8 cellular contexts compared by ENCODE assay signal in genomic region chr3:128875556-128876120, GRCh38. TPM values are rescaled to one million over a fixed set of nuclear protein-coding genes. Genes with fewer than 3 reads are reported as not detected.
DNase-seq lines count a peak whose midpoint lies in the region; ATAC-seq, FAIRE-seq and TF ChIP-seq lines count a peak whose summit lies in the region.

No MANE protein-coding gene starts in this region.

- H3K4me3 ChIP-seq in AG10803 (ENCODE audit: low read length) (no peak overlapping the region), GM23338 (no peak overlapping the region)

- H3K27me3 ChIP-seq in GM23338 (ENCODE audit: insufficient read depth): no peaks in the 10 kb centered on the region

- H3K27ac Mint-ChIP-seq in GM23338: no peak overlapping the region
- peak overlapping the region; percentile 33 for H3K27ac Mint-ChIP-seq in activated naive CD4-positive, alpha-beta T cell treated with anti-CD3 and anti-CD28 coated beads, Interleukin-2, amount 50 U/mL, for 24 hours

- ATAC-seq in GM23338: peak; percentile 73
- no peak for ATAC-seq in GM19395 (IDR thresholded peaks at IDR 0.05; ENCODE audit: unreplicated experiment)

- H3K4me2 ChIP-seq in GM23338: no peak overlapping the region

- DNase-seq in AG10803 (ENCODE audit: low read depth) (no peak), GM23338 (ENCODE audit: low spot score) (peak; percentile 86), SK-MEL-5 (ENCODE audit: low read depth, low spot score) (peak; percentile 59), islet precursor cell (peak; percentile 86), GM19239 (ENCODE audit: insufficient read length, low spot score) (no peak)
- peak; percentile 6 for DNase-seq in stimulated activated CD8-positive, alpha-beta memory T cell treated with anti-CD3 and anti-CD28 coated beads, Interleukin-15, amount 100 ng/mL, for 24 hours (ENCODE audit: low read depth)

- H3K9me3 Mint-ChIP-seq in GM23338: no peaks in the 10 kb centered on the region
- H3K9me3 Mint-ChIP-seq in activated naive CD4-positive, alpha-beta T cell treated with anti-CD3 and anti-CD28 coated beads, Interleukin-2, amount 50 U/mL, for 24 hours: no peaks in the 10 kb centered on the region

- H2AFZ ChIP-seq in GM23338: 0 out of 2 replicates have a peak overlapping the region, but pooled peaks have one; percentile 31

- peaks cover 20% of the 10 kb centered on the region for H3K4me1 Mint-ChIP-seq in GM23338
- H3K4me1 Mint-ChIP-seq in activated naive CD4-positive, alpha-beta T cell treated with anti-CD3 and anti-CD28 coated beads, Interleukin-2, amount 50 U/mL, for 24 hours: peaks cover 47% of the 10 kb centered on the region

- peaks cover 16% of the 10 kb centered on the region; the same call in 1 of the 2 replicates for H3K4me1 ChIP-seq in GM23338 (ENCODE audit: insufficient read depth)

- H3F3A ChIP-seq in GM23338 (replicated peaks; ENCODE audit: low read depth): no peaks in the 10 kb centered on the region

- peak overlapping the region; percentile 2; the same call in 1 of the 2 replicates for H3K27ac ChIP-seq in GM23338 (ENCODE audit: low read depth)

- peaks cover 19% of the 10 kb centered on the region for H3K27me3 Mint-ChIP-seq in GM23338 (ENCODE audit: insufficient read depth, low read depth, poor library complexity)
- H3K27me3 Mint-ChIP-seq in activated naive CD4-positive, alpha-beta T cell treated with anti-CD3 and anti-CD28 coated beads, Interleukin-2, amount 50 U/mL, for 24 hours: no peaks in the 10 kb centered on the region

- H3K36me3 ChIP-seq in GM23338 (ENCODE audit: insufficient read depth): no peaks in the 10 kb centered on the region

- H3K9me2 ChIP-seq in GM23338 (ENCODE audit: insufficient read depth): no peaks in the 10 kb centered on the region

- no peaks in the 10 kb centered on the region for H3K36me3 Mint-ChIP-seq in GM23338 (ENCODE audit: low read depth)
- peaks cover 4% of the 10 kb centered on the region for H3K36me3 Mint-ChIP-seq in activated naive CD4-positive, alpha-beta T cell treated with anti-CD3 and anti-CD28 coated beads, Interleukin-2, amount 50 U/mL, for 24 hours

- H4K20me1 ChIP-seq in GM23338 (replicated peaks; ENCODE audit: insufficient read depth): no peaks in the 10 kb centered on the region

- peaks cover 21% of the 10 kb centered on the region for H3K79me2 ChIP-seq in GM23338 (replicated peaks; ENCODE audit: insufficient read depth)

- no peak overlapping the region; the same call in 2 of the 3 replicates for H3K4me3 Mint-ChIP-seq in GM23338
- peak overlapping the region; percentile 2 for H3K4me3 Mint-ChIP-seq in activated naive CD4-positive, alpha-beta T cell treated with anti-CD3 and anti-CD28 coated beads, Interleukin-2, amount 50 U/mL, for 24 hours

- in situ Hi-C loops in SK-MEL-5 (cut with HindIII; ENCODE audit: low pct_unique_long_range_greater_than_20kb, low sequenced_read_pairs): no loop called here

- no peak for FAIRE-seq in GM19239 (lab: Jason Lieb, UNC)

- TF ChIP-seq CTCF in AG10803 (conservative IDR thresholded peaks at IDR 0.05; ENCODE audit: low read length): peak; percentile 51
- peak; percentile 65 to 85 for TF ChIP-seq CTCF in GM23338 (conservative IDR thresholded peaks at IDR 0.05; ENCODE audit: low read depth in 2 of 2)

TF ChIP-seq in GM23338, 12 proteins besides CTCF, POLR2A, EP300 and RAD21:
- TF ChIP-seq EZH2 (IDR thresholded peaks at IDR 0.05; ENCODE audit: low read depth, unreplicated experiment) (no peak), STAT1 (IDR thresholded peaks at IDR 0.05; ENCODE audit: unreplicated experiment) (no peak), EZH2phosphoT487 (IDR thresholded peaks at IDR 0.05; ENCODE audit: unreplicated experiment) (no peak), POLR2AphosphoS5 (IDR thresholded peaks at IDR 0.05; ENCODE audit: low read depth) (no peak), ETS1 (IDR thresholded peaks at IDR 0.05) (no peak), ZNF114 (CRISPR knock-in tag; IDR thresholded peaks at IDR 0.05) (no peak)
TF ChIP-seq in GM23338: peak in this region for 0.

RNA-seq across cellular contexts. Expression of gene ACAD9, which starts 3.8 kb away (rescaled TPM):
- total RNA-seq in GM23338 (2014; rRNA removed; shearing (Covaris generic)): 27.5 and 36.4 TPM in 2 replicates
- 21.2 and 23.7 TPM in 2 replicates for polyA plus RNA-seq in GM23338 (2016; fragmentation: Nextera tagmentation; extraction: Ambion mirVana)
- 28.6 and 31.7 TPM in 2 replicates for total RNA-seq in SK-MEL-5 (2014; rRNA removed; shearing (Covaris generic))
- polyA plus RNA-seq in SK-MEL-5 (2015; cell fraction: cytosol; rRNA removed): 37.8 and 45.2 TPM in 2 replicates
- 104 and 156 TPM in 2 replicates for polyA plus RNA-seq in SK-MEL-5 (2015; cell fraction: nucleus; rRNA removed)

Comparison
In these comparisons a context has a peak if more than half of its experiments do, and no peak if none do; other contexts are left out.
1. DNase-seq: peak in GM23338 (single experiment), SK-MEL-5 (single experiment), islet precursor cell (single experiment) and stimulated activated CD8-positive, alpha-beta memory T cell treated with anti-CD3 and anti-CD28 coated beads, Interleukin-15, amount 100 ng/mL, for 24 hours (single experiment); none in AG10803 (single experiment) and GM19239 (single experiment).